In the genomic region with DNA sequence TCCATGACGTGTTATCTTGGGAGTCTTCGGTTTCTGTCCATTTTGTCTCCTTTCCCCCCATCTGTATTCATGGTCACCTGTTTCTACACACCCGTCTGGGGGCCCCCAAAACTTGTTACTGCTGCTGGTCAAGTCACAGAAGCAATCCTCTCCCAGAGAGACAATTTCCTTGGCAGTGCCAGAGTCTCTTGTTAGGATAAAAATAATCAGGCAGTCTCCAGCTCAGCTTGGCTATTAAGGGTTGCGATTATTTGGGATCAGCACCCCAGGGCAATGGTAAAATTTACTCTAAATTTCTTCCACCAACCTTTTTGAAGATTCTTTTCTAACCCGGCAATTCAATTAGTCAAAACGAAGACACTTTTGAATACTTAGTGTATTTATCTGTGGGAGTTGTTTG, we compare ENCODE assay signal across 18 cellular contexts.
DNase-seq lines count a peak whose midpoint lies in the region; ATAC-seq, FAIRE-seq and TF ChIP-seq lines count a peak whose summit lies in the region.
"Had no signal": no experiment of that assay in that cellular context is flagged by ENCODE, and none has a peak within 500 bp of the region (broad histone marks: within the 10 kb centered on the region; RNA-seq: fewer than 3 reads in every experiment).

No MANE protein-coding gene starts in this region.

- H4K91ac ChIP-seq in H1 (replicated peaks; ENCODE audit: insufficient read length, low read length) = peak overlapping the region; percentile 45

- WGBS in H1 (ENCODE audit: extremely low coverage in 1 of 2, insufficient coverage in 1 of 2, insufficient read length in 1 of 2, insufficient replicate concordance in 2 of 2, low coverage in 1 of 2, low lambda C conversion rate in 2 of 2, missing lambda C conversion rate in 1 of 2), 2 experiments = 78% methylated on average over 6 of the region's 6 CpGs; no CpG with 5 or more reads in 1 of the 2 experiments

- H3K27ac ChIP-seq in OCI-LY3 (ENCODE audit: low read length) (no peak overlapping the region), H1 (ENCODE audit: low read depth, low read length) (no peak overlapping the region), breast epithelium (no peak overlapping the region), ascending aorta (no peak overlapping the region)
- H3K27ac ChIP-seq in CD8-positive, alpha-beta T cell (ENCODE audit: low read depth, low read length) = no peak overlapping the region
- H3K27ac ChIP-seq: C4-2B had no signal

- CTCF ChIA-PET in H1 (lab: Charles Lee; ENCODE audit: partially characterized antibody) = no interaction called here
- CTCF ChIA-PET in CD8-positive, alpha-beta T cell (lab: Charles Lee) = no interaction called here

- no peak overlapping the region for H4K5ac ChIP-seq in H1 (ENCODE audit: insufficient read length, low read depth, low read length)

- H3K14ac ChIP-seq in H1 (ENCODE audit: insufficient read length) = no peak overlapping the region

- H2AFZ ChIP-seq in OCI-LY3 (ENCODE audit: low read depth, low read length) (no peak overlapping the region), H1 (ENCODE audit: low read length) (no peak overlapping the region)

- no peak overlapping the region for H3K23ac ChIP-seq in H1 (ENCODE audit: insufficient read length)

- H3K4me2 ChIP-seq in OCI-LY3 (ENCODE audit: low read length) (peak overlapping the region; percentile 77), H1 (ENCODE audit: insufficient read depth in 1 of 2, low read depth in 2 of 2, low read length in 2 of 2) (no peak overlapping the region; a peak in 1 of 4 replicates)

- peaks cover 19% of the 10 kb centered on the region for H3K4me1 ChIP-seq in OCI-LY3 (ENCODE audit: low read length)
- H3K4me1 ChIP-seq in H1 (replicated peaks in 1 of 4; ENCODE audit: control insufficient read depth in 3 of 4, insufficient read depth in 4 of 4, low read length in 3 of 4) = peaks cover 3 to 11% (median 8%) of the 10 kb centered on the region in 4 experiments; a peak in 6 of 7 replicates
- H3K4me1 ChIP-seq in breast epithelium = no peaks in the 10 kb centered on the region
- H3K4me1 ChIP-seq in ascending aorta = no peaks in the 10 kb centered on the region
- H3K4me1 ChIP-seq in CD8-positive, alpha-beta T cell (ENCODE audit: insufficient read depth, low read length) = no peaks in the 10 kb centered on the region

- H4K20me1 ChIP-seq in OCI-LY3 (ENCODE audit: insufficient read depth, low read length) (no peaks in the 10 kb centered on the region), H1 (replicated peaks in 1 of 2; ENCODE audit: control insufficient read depth in 1 of 2, insufficient read depth in 2 of 2, low read length in 2 of 2) (no peaks in the 10 kb centered on the region)

- no peaks in the 10 kb centered on the region for H3K36me3 Mint-ChIP-seq in stimulated activated naive B cell treated with anti-CD40 and anti-IgM and Interleukin-4, amounts not matched to agents 10 μg/mL and 1 μg/mL and 100 μg/mL, for 72 hours
- no peaks in the 10 kb centered on the region for H3K36me3 Mint-ChIP-seq in CD8-positive, alpha-beta T cell

- H3K18ac ChIP-seq in H1 (ENCODE audit: extremely low read depth, low read length) = no peak overlapping the region

- no peak overlapping the region for H2BK12ac ChIP-seq in H1 (ENCODE audit: low read depth, low read length)

- TF ChIP-seq RAD21 in H1 (IDR thresholded peaks at IDR 0.05 in 1 of 2, conservative IDR thresholded peaks at IDR 0.05 in 1 of 2; ENCODE audit: low read depth in 2 of 2, low read length in 2 of 2) = no peak

- peaks cover 8% of the 10 kb centered on the region; the same call in 1 of the 2 replicates for H3K27me3 ChIP-seq in OCI-LY3 (ENCODE audit: low read depth, low read length)
- no peaks in the 10 kb centered on the region for H3K27me3 ChIP-seq in H1 (replicated peaks in 1 of 4; ENCODE audit: control insufficient read depth in 3 of 4, extremely low read depth in 1 of 4, insufficient read depth in 3 of 4, low read length in 3 of 4)
- no peaks in the 10 kb centered on the region for H3K27me3 ChIP-seq in breast epithelium
- H3K27me3 ChIP-seq in ascending aorta = no peaks in the 10 kb centered on the region
- no peaks in the 10 kb centered on the region for H3K27me3 ChIP-seq in CD8-positive, alpha-beta T cell (ENCODE audit: insufficient read depth, low read length)

- H3K9me3 Mint-ChIP-seq in stimulated activated naive B cell treated with anti-CD40 and anti-IgM and Interleukin-4, amounts not matched to agents 10 μg/mL and 1 μg/mL and 100 μg/mL, for 72 hours = no peaks in the 10 kb centered on the region
- no peaks in the 10 kb centered on the region for H3K9me3 Mint-ChIP-seq in CD8-positive, alpha-beta T cell

- peaks cover 6% of the 10 kb centered on the region; the same call in 1 of the 2 replicates for H3K79me1 ChIP-seq in H1 (ENCODE audit: low read depth, low read length)

- peaks cover 0 to 6% of the 10 kb centered on the region in 2 donors for H3K27me3 Mint-ChIP-seq in stimulated activated naive B cell treated with anti-CD40 and anti-IgM and Interleukin-4, amounts not matched to agents 10 μg/mL and 1 μg/mL and 100 μg/mL, for 72 hours
- peaks cover 4% of the 10 kb centered on the region for H3K27me3 Mint-ChIP-seq in CD8-positive, alpha-beta T cell (ENCODE audit: low read depth)

- no peak overlapping the region for H3K4ac ChIP-seq in H1 (replicated peaks; ENCODE audit: insufficient read length, low read depth, low read length)

- TF ChIP-seq CTCF in OCI-LY3 (IDR thresholded peaks at IDR 0.05; ENCODE audit: low read depth, low read length) (no peak), H1 (IDR thresholded peaks at IDR 0.05; ENCODE audit: control extremely low read depth in 1 of 3, insufficient read depth in 1 of 3, low read depth in 1 of 3, low read length in 3 of 3) (no peak), breast epithelium (IDR thresholded peaks at IDR 0.05) (no peak), ascending aorta (IDR thresholded peaks at IDR 0.05) (no peak)
- no peak for TF ChIP-seq CTCF in CD8-positive, alpha-beta T cell (IDR thresholded peaks at IDR 0.05)

- peak overlapping the region; percentile 70 for H3K4me3 ChIP-seq in OCI-LY3 (ENCODE audit: low read length)
- no peak overlapping the region for H3K4me3 ChIP-seq in H1 (ENCODE audit: extremely low read depth in 1 of 4, insufficient read depth in 2 of 4, low read depth in 3 of 4, low read length in 4 of 4)
- no peak overlapping the region for H3K4me3 ChIP-seq in breast epithelium
- no peak overlapping the region for H3K4me3 ChIP-seq in ascending aorta
- no peak overlapping the region for H3K4me3 ChIP-seq in CD8-positive, alpha-beta T cell (ENCODE audit: low read depth, low read length)

- DNase-seq in left ventricle myocardium superior (no peak), cardiac septum (ENCODE audit: low spot score) (no peak), H1 (ENCODE audit: low read depth in 1 of 2, low spot score in 2 of 2) (no peak), breast epithelium (ENCODE audit: low spot score in 2 of 2) (no peak), ascending aorta (ENCODE audit: low spot score in 2 of 2) (no peak)
- no peak for DNase-seq in stimulated activated naive B cell treated with anti-CD40 and anti-IgM and Interleukin-4, amounts not matched to agents 10 μg/mL and 1 μg/mL and 100 μg/mL, for 72 hours
- DNase-seq in CD8-positive, alpha-beta T cell = no peak
- DNase-seq: COR-L47, DMS153, NCI-H1105 treated with DMSO at 0.1 percent for 48 hours, NCI-H187 treated with DMSO at 0.1 percent for 48 hours, NCI-H446 treated with DMSO at 0.1 percent for 48 hours, NCI-H748 treated with DMSO at 0.1 percent for 48 hours, PC-3 had no signal

- no peak overlapping the region for H4K8ac ChIP-seq in H1 (ENCODE audit: extremely low read depth, insufficient read depth, low read length)

- no peak for FAIRE-seq in H1 (lab: Jason Lieb, UNC)
- FAIRE-seq: GM19239, H54 had no signal

- no peak overlapping the region for H2AK5ac ChIP-seq in H1 (ENCODE audit: low read depth, low read length)

- H3K9ac ChIP-seq in OCI-LY3 (ENCODE audit: low read length) (peak overlapping the region; percentile 40; the same call in 1 of the 2 replicates), H1 (replicated peaks in 1 of 4; ENCODE audit: extremely low read depth in 1 of 4, low read depth in 3 of 4, low read length in 3 of 4) (no peak overlapping the region)

- no peak for TF ChIP-seq EP300 in H1 (IDR thresholded peaks at IDR 0.05; ENCODE audit: borderline replicate concordance in 1 of 2, low read depth in 2 of 2, low read length in 2 of 2)

- H3K9me3 ChIP-seq in OCI-LY3 (ENCODE audit: insufficient read depth, low read length) = no peaks in the 10 kb centered on the region
- no peaks in the 10 kb centered on the region for H3K9me3 ChIP-seq in H1 (ENCODE audit: insufficient read depth in 2 of 2, low read depth in 1 of 2, low read length in 1 of 2)
- H3K9me3 ChIP-seq in breast epithelium = no peaks in the 10 kb centered on the region
- no peaks in the 10 kb centered on the region for H3K9me3 ChIP-seq in ascending aorta
- H3K9me3 ChIP-seq in CD8-positive, alpha-beta T cell (ENCODE audit: low read length) = no peaks in the 10 kb centered on the region

- H3K4me3 Mint-ChIP-seq in stimulated activated naive B cell treated with anti-CD40 and anti-IgM and Interleukin-4, amounts not matched to agents 10 μg/mL and 1 μg/mL and 100 μg/mL, for 72 hours = peak overlapping the region; percentile 43 to 56
- no peak overlapping the region for H3K4me3 Mint-ChIP-seq in CD8-positive, alpha-beta T cell

- no peak overlapping the region for H3K56ac ChIP-seq in H1 (replicated peaks; ENCODE audit: insufficient read length, low read depth, low read length)

- H3K4me1 Mint-ChIP-seq in stimulated activated naive B cell treated with anti-CD40 and anti-IgM and Interleukin-4, amounts not matched to agents 10 μg/mL and 1 μg/mL and 100 μg/mL, for 72 hours = peaks cover 15 to 23% of the 10 kb centered on the region in 2 donors
- peaks cover 4% of the 10 kb centered on the region for H3K4me1 Mint-ChIP-seq in CD8-positive, alpha-beta T cell (ENCODE audit: low read depth)

- H2BK15ac ChIP-seq in H1 (ENCODE audit: low read length) = no peak overlapping the region

- H2BK20ac ChIP-seq in H1 (ENCODE audit: low read length) = no peak overlapping the region

- no peak overlapping the region for H2BK5ac ChIP-seq in H1 (ENCODE audit: low read depth, low read length)

- H3K79me2 ChIP-seq in OCI-LY3 (ENCODE audit: low read length) (no peaks in the 10 kb centered on the region), H1 (ENCODE audit: control insufficient read depth in 1 of 2, insufficient read depth in 2 of 2, low read length in 2 of 2) (peaks cover 22 to 43% of the 10 kb centered on the region in 2 experiments)

- H3K23me2 ChIP-seq in H1 (ENCODE audit: low read depth, low read length) = peaks cover 7% of the 10 kb centered on the region; the same call in 1 of the 2 replicates

- POLR2A ChIA-PET in H1 (lab: Charles Lee; ENCODE audit: partially characterized antibody) = interaction anchor here (1.5 kb wide), 1 partner anchor 252 kb away, joined by 3 read pairs; no protein-coding TSS in a partner anchor
- POLR2A ChIA-PET in CD8-positive, alpha-beta T cell (lab: Charles Lee) = no interaction called here

- peak; percentile 66 for ATAC-seq in left ventricle myocardium superior
- no peak for ATAC-seq in stimulated activated naive B cell treated with anti-CD40 and anti-IgM and Interleukin-4, amounts not matched to agents 10 μg/mL and 1 μg/mL and 100 μg/mL, for 72 hours (replicated peaks)
- ATAC-seq in CD8-positive, alpha-beta T cell = no peak
- ATAC-seq: PC-3 had no signal

- peak overlapping the region; percentile 47 for H3K27ac Mint-ChIP-seq in stimulated activated naive B cell treated with anti-CD40 and anti-IgM and Interleukin-4, amounts not matched to agents 10 μg/mL and 1 μg/mL and 100 μg/mL, for 72 hours
- H3K27ac Mint-ChIP-seq in CD8-positive, alpha-beta T cell = no peak overlapping the region

- TF ChIP-seq POLR2A in H1 (IDR thresholded peaks at IDR 0.05; ENCODE audit: control extremely low read depth in 1 of 2, low read depth in 2 of 2, low read length in 2 of 2) (no peak), breast epithelium (IDR thresholded peaks at IDR 0.05) (no peak)

- H3K36me3 ChIP-seq in OCI-LY3 (replicated peaks; ENCODE audit: low read depth, low read length) (no peaks in the 10 kb centered on the region), H1 (ENCODE audit: control insufficient read depth in 2 of 4, insufficient read depth in 4 of 4, low read length in 3 of 4) (peaks cover 0 to 17% (median 1%) of the 10 kb centered on the region in 4 experiments; a peak in 2 of 8 replicates), breast epithelium (no peaks in the 10 kb centered on the region), ascending aorta (no peaks in the 10 kb centered on the region)
- H3K36me3 ChIP-seq in CD8-positive, alpha-beta T cell (ENCODE audit: insufficient read depth, low read length) = no peaks in the 10 kb centered on the region

- intact Hi-C loops in left ventricle myocardium superior (cut with micrococcal nuclease) = no loop called here
- intact Hi-C loops in cardiac septum (cut with DNase I) = no loop called here
- intact Hi-C loops in breast epithelium (cut with DNase I; ENCODE audit: low total_unique reads) = no loop called here
- intact Hi-C loops in ascending aorta (cut with DNase I) = no loop called here
- intact Hi-C loops in CD8-positive, alpha-beta T cell (cut with DNase I, micrococcal nuclease) = no loop called here

- H2BK120ac ChIP-seq in H1 (replicated peaks; ENCODE audit: low read depth, low read length) = peak overlapping the region; percentile 70
